ENCODE assay signal across 23 cellular contexts in genomic region chr7:18400726-18401125, GRCh38.
DNase-seq lines count a peak whose midpoint lies in the region; ATAC-seq and TF ChIP-seq lines count a peak whose summit lies in the region.
"Had no signal": no experiment of that assay in that cellular context is flagged by ENCODE, and none has a peak within 500 bp of the region (broad histone marks: within the 10 kb centered on the region; RNA-seq: fewer than 3 reads in every experiment).

No MANE protein-coding gene starts in this region.

- H3K4me2 ChIP-seq in fibroblast of lung (ENCODE audit: extremely low read depth, insufficient read depth, low read length), result no peak overlapping the region
- H3K4me2 ChIP-seq: GM23338 had no signal

- no peaks in the 10 kb centered on the region for H3K9me3 ChIP-seq in HAP-1
- no peaks in the 10 kb centered on the region for H3K9me3 ChIP-seq in SJSA1 (replicated peaks)
- no peaks in the 10 kb centered on the region for H3K9me3 ChIP-seq in fibroblast of lung (ENCODE audit: control insufficient read depth, insufficient read depth, low read depth, low read length)

- H3K4me1 ChIP-seq in HAP-1 (peaks cover 82% of the 10 kb centered on the region), SJSA1 (replicated peaks) (peaks cover 61% of the 10 kb centered on the region), fibroblast of lung (ENCODE audit: control insufficient read depth, extremely low read depth, insufficient read depth, low read length) (peaks cover 2% of the 10 kb centered on the region)

- no peaks in the 10 kb centered on the region for H3K36me3 ChIP-seq in HAP-1 (replicated peaks)
- no peaks in the 10 kb centered on the region for H3K36me3 ChIP-seq in SJSA1
- H3K36me3 ChIP-seq in fibroblast of lung (ENCODE audit: control insufficient read depth, insufficient read depth, low read length), result no peaks in the 10 kb centered on the region

- no peaks in the 10 kb centered on the region for H3K79me2 ChIP-seq in fibroblast of lung (ENCODE audit: control insufficient read depth, insufficient read depth, low read length)

- DNase-seq in HAP-1 (ENCODE audit: low spot score in 2 of 2) (no peak), SJSA1 (ENCODE audit: low read depth in 1 of 2, low spot score in 2 of 2) (peak in 1 of 2 experiments; percentile 43), fibroblast of lung (ENCODE audit: low read depth in 2 of 2) (peak; percentile 20 to 37), NCI-H2081 treated with DMSO at 0.1 percent for 48 hours (lab: John Stamatoyannopoulos, UW) (no peak), NCI-H446 treated with DMSO at 0.1 percent for 48 hours (lab: John Stamatoyannopoulos, UW) (no peak)
- no peak for DNase-seq in activated CD4-positive, alpha-beta T cell treated with anti-CD3 and anti-CD28 coated beads, Interleukin-2, amount 50 U/mL, for 48 hours
- DNase-seq: Calu3, DND-41, Kasumi-1, NCI-H1105 treated with DMSO at 0.1 percent for 48 hours, NCI-H146, NCI-H1930, NCI-H446, NCI-H69, Right ventricle myocardium superior, RPMI8226, T-helper 1 cell had no signal

- in situ Hi-C loops in HAP-1 (cut with MboI; ENCODE audit: low sequenced_read_pairs), result no loop called here

- H3K4me3 ChIP-seq in HAP-1 (peak overlapping the region; percentile 19), SJSA1 (no peak overlapping the region), fibroblast of lung (replicated peaks in 1 of 4; ENCODE audit: control extremely low read depth in 1 of 4, insufficient read depth in 1 of 4, low read depth in 3 of 4, low read length in 4 of 4) (no peak overlapping the region)
- H3K4me3 ChIP-seq: GM23338, K562 had no signal

- no peak overlapping the region for H3K9ac ChIP-seq in fibroblast of lung (ENCODE audit: insufficient read depth, low read length)

- H2AFZ ChIP-seq in fibroblast of lung (ENCODE audit: low read length), result no peak overlapping the region

- peak overlapping the region; percentile 19 for H3K27ac ChIP-seq in SJSA1
- H3K27ac ChIP-seq in fibroblast of lung (ENCODE audit: insufficient read depth, low read length), result no peak overlapping the region
- H3K27ac ChIP-seq: C4-2B had no signal

- no peak for TF ChIP-seq CTCF in fibroblast of lung (conservative IDR thresholded peaks at IDR 0.05 in 1 of 2, IDR thresholded peaks at IDR 0.05 in 1 of 2; ENCODE audit: low read depth in 1 of 2, low read length in 2 of 2)

- ATAC-seq in GM21619 (IDR thresholded peaks at IDR 0.05; ENCODE audit: unreplicated experiment), result no peak
- ATAC-seq: GM23338, HCT116, HepG2, K562 had no signal

- no peaks in the 10 kb centered on the region for H4K20me1 ChIP-seq in fibroblast of lung (ENCODE audit: control insufficient read depth, extremely low read depth, insufficient read depth, low read length)

- H3K27me3 ChIP-seq in HAP-1 (ENCODE audit: low read depth) (no peaks in the 10 kb centered on the region), SJSA1 (replicated peaks) (no peaks in the 10 kb centered on the region), fibroblast of lung (ENCODE audit: control insufficient read depth, insufficient read depth, low read length) (no peaks in the 10 kb centered on the region)

Comparison
In these comparisons a context has a peak if more than half of its experiments do, and no peak if none do; other contexts are left out.
1. DNase-seq: peak in fibroblast of lung (2 of 2); none in HAP-1 (0 of 2), NCI-H2081 treated with DMSO at 0.1 percent for 48 hours (single experiment), NCI-H446 treated with DMSO at 0.1 percent for 48 hours (single experiment) and activated CD4-positive, alpha-beta T cell treated with anti-CD3 and anti-CD28 coated beads, Interleukin-2, amount 50 U/mL, for 48 hours (0 of 2).